ENCODE assay signal across 8 cellular contexts in the genomic region with DNA sequence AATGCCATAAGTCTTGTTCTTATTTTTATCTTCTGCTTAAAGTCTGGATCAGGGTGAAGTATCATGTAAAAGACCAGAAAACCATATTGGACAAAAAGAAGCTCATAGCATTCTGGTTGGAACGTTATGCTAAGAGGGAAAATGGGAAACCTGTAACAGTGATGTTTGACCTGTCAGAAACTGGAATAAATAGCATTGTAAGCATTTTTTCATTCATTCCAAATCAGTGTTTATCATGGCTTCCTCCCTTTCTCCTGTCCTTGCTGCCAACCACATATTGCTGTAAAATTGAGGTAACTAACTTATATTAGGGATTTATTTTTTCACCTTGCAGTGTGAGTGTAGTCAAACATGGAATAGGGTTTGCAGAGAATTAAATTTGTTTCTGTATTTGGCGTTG.
"Had no signal": no experiment of that assay in that cellular context is flagged by ENCODE, and none has a peak within 500 bp of the region (broad histone marks: within the 10 kb centered on the region; RNA-seq: fewer than 3 reads in every experiment).

No MANE protein-coding gene starts in this region.

- H3K27ac ChIP-seq: HL-60 had no signal

- H3K4me3 ChIP-seq: GM23338 had no signal

- ATAC-seq: GM23338 had no signal

- H3K4me2 ChIP-seq: GM23338 had no signal

- DNase-seq: H9, HCEC 1CT, Kasumi-1, KG1 had no signal

- H2AFZ ChIP-seq: GM23338 had no signal

- FAIRE-seq: H1, H54 had no signal
